8 cellular contexts compared by ENCODE assay signal in genomic region chr17:78745407-78746088, GRCh38. TPM values are rescaled to one million over a fixed set of nuclear protein-coding genes. Genes with fewer than 3 reads are reported as not detected.
DNase-seq lines count a peak whose midpoint lies in the region; ATAC-seq, FAIRE-seq and TF ChIP-seq lines count a peak whose summit lies in the region.

No MANE protein-coding gene starts in this region.

- intact Hi-C loops in OCI-LY7 (cut with micrococcal nuclease; ENCODE audit: unreplicated experiment) (loop anchor here (2.0 to 5.0 kb wide), 3 partner anchors 37 to 248 kb away; partner anchors contain the start of gene USP36), left colon (cut with DNase I, micrococcal nuclease) (no loop called here), testis (cut with DNase I; ENCODE audit: low total_unique reads) (no loop called here)

- no peak overlapping the region for H3K9ac ChIP-seq in astrocyte (ENCODE audit: low read length)

- H3K9me2 ChIP-seq in OCI-LY7 (ENCODE audit: insufficient read depth, low read length) = no peaks in the 10 kb centered on the region

- H2AFZ ChIP-seq in OCI-LY7 (ENCODE audit: low read length) = no peak overlapping the region
- H2AFZ ChIP-seq in astrocyte (ENCODE audit: low read depth, low read length) = no peak overlapping the region

- CTCF ChIA-PET in OCI-LY7 (lab: Charles Lee; ENCODE audit: unreplicated experiment) = no interaction called here

- ATAC-seq in left colon = peak; percentile 19
- ATAC-seq in GM18873 (IDR thresholded peaks at IDR 0.05; ENCODE audit: low FRiP score, unreplicated experiment) = no peak

- H3K9me3 Mint-ChIP-seq in astrocyte (ENCODE audit: unreplicated experiment) = no peaks in the 10 kb centered on the region

- peaks cover 100% of the 10 kb centered on the region for H3K4me1 ChIP-seq in OCI-LY7 (ENCODE audit: insufficient read depth, low read length, poor library complexity, severe bottlenecking)
- H3K4me1 ChIP-seq in astrocyte (ENCODE audit: insufficient read depth, low read length) = no peaks in the 10 kb centered on the region
- no peaks in the 10 kb centered on the region for H3K4me1 ChIP-seq in testis

- no peak for TF ChIP-seq POLR2A in testis (IDR thresholded peaks at IDR 0.05)

- H3K4me2 ChIP-seq in OCI-LY7 (ENCODE audit: low read length) (peak overlapping the region; percentile 27), astrocyte (ENCODE audit: low read length) (no peak overlapping the region)

- TF ChIP-seq CTCF in OCI-LY7 (conservative IDR thresholded peaks at IDR 0.05; ENCODE audit: low read length) = peak; percentile 92
- peak; percentile 38 for TF ChIP-seq CTCF in astrocyte (IDR thresholded peaks at IDR 0.05; ENCODE audit: insufficient read depth, low read depth, low read length)
- TF ChIP-seq CTCF in testis (IDR thresholded peaks at IDR 0.05) = peak; percentile 24 to 66 (median 41)

- H3K4me3 Mint-ChIP-seq in astrocyte (ENCODE audit: unreplicated experiment) = no peak overlapping the region

- no peaks in the 10 kb centered on the region for H3K27me3 ChIP-seq in astrocyte (ENCODE audit: insufficient read depth, low read length)
- H3K27me3 ChIP-seq in testis = no peaks in the 10 kb centered on the region

- DNase-seq in activated CD8-positive, alpha-beta memory T cell treated with anti-CD3 and anti-CD28 coated beads for 24 hours = peak; percentile 69
- no peak for DNase-seq in activated CD8-positive, alpha-beta memory T cell treated with anti-CD3 and anti-CD28 coated beads, Interleukin-2, amount 50 U/mL, for 48 hours
- peak; percentile 70 for DNase-seq in OCI-LY7 (ENCODE audit: low spot score)
- no peak for DNase-seq in astrocyte (ENCODE audit: low read depth)
- DNase-seq in left colon = peak in 1 of 2 donors; percentile 48
- DNase-seq in testis = no peak
- DNase-seq in NCI-H1105 (lab: John Stamatoyannopoulos, UW) = no peak

- H3K27ac ChIP-seq in OCI-LY7 (ENCODE audit: low read depth, low read length, poor library complexity, severe bottlenecking) (no peak overlapping the region), astrocyte (ENCODE audit: low read depth, low read length) (no peak overlapping the region), testis (no peak overlapping the region)

- no TSS peak for BruUV-seq in OCI-LY7 (replicated peaks; lab: Mats Ljungman, UMichigan)

- H3K36me3 Mint-ChIP-seq in astrocyte (ENCODE audit: low read depth, unreplicated experiment) = peaks cover 2% of the 10 kb centered on the region

- H3K9me3 ChIP-seq in OCI-LY7 (ENCODE audit: low read length) (no peaks in the 10 kb centered on the region), astrocyte (ENCODE audit: insufficient read depth, low read depth, low read length) (no peaks in the 10 kb centered on the region), testis (no peaks in the 10 kb centered on the region)

- no peak overlapping the region for H3K27ac Mint-ChIP-seq in astrocyte (ENCODE audit: unreplicated experiment)

- H3K4me1 Mint-ChIP-seq in astrocyte (ENCODE audit: low read depth, unreplicated experiment) = peaks cover 17% of the 10 kb centered on the region

- H3K4me3 ChIP-seq in OCI-LY7 (ENCODE audit: low read depth, low read length, poor library complexity, severe bottlenecking) = no peak overlapping the region
- no peak overlapping the region for H3K4me3 ChIP-seq in astrocyte (ENCODE audit: insufficient read depth, low read depth, low read length)
- no peak overlapping the region for H3K4me3 ChIP-seq in testis

- no peaks in the 10 kb centered on the region for H3K27me3 Mint-ChIP-seq in astrocyte (ENCODE audit: low read depth, unreplicated experiment)

- H3K36me3 ChIP-seq in OCI-LY7 (ENCODE audit: insufficient read depth, low read length) (no peaks in the 10 kb centered on the region), astrocyte (ENCODE audit: insufficient read depth, low read length) (no peaks in the 10 kb centered on the region), testis (ENCODE audit: low read depth, missing control alignments) (no peaks in the 10 kb centered on the region)

- FAIRE-seq in astrocyte (lab: Jason Lieb, UNC) = no peak

- 75 to 77% methylated on average over 12 of the region's 12 CpGs for WGBS in testis, 2 donors

- H3K79me2 ChIP-seq in OCI-LY7 (ENCODE audit: insufficient read depth, low read depth, low read length) = peaks cover 100% of the 10 kb centered on the region
- peaks cover 23% of the 10 kb centered on the region for H3K79me2 ChIP-seq in astrocyte (ENCODE audit: insufficient read depth, low read length)

- POLR2A ChIA-PET in OCI-LY7 (lab: Charles Lee) = interaction anchor here (0.8 kb wide), 1 partner anchor 23 kb away, joined by 3 read pairs; no protein-coding TSS in a partner anchor

- H4K20me1 ChIP-seq in OCI-LY7 (ENCODE audit: insufficient read depth, low read length) = peaks cover 4% of the 10 kb centered on the region; the same call in 1 of the 2 replicates
- peaks cover 25% of the 10 kb centered on the region for H4K20me1 ChIP-seq in astrocyte (ENCODE audit: insufficient read depth, low read length)

RNA-seq across cellular contexts. Expression of gene CYTH1, which starts 36.5 kb away (rescaled TPM):
- total RNA-seq in OCI-LY7 (2014; rRNA removed; shearing (Covaris generic)) = 73.0 and 88.1 TPM in 2 replicates
- 148 and 156 TPM in 2 replicates for total RNA-seq in OCI-LY7 (2022)
- total RNA-seq in astrocyte = 22.4 and 25.0 TPM in 2 replicates
- total RNA-seq in left colon = 10 to 100 TPM; 70.6 to 79.0 TPM
- 10 to 100 TPM; 42.2 to 47.9 TPM for total RNA-seq in testis
- polyA plus RNA-seq in testis (ENCODE audit: insufficient read depth, low read depth, low replicate concordance) = 40.8 TPM

Comparison
In these comparisons a context has a peak if more than half of its experiments do, and no peak if none do; other contexts are left out.
1. DNase-seq: peak in activated CD8-positive, alpha-beta memory T cell treated with anti-CD3 and anti-CD28 coated beads for 24 hours (single experiment) and OCI-LY7 (single experiment); none in activated CD8-positive, alpha-beta memory T cell treated with anti-CD3 and anti-CD28 coated beads, Interleukin-2, amount 50 U/mL, for 48 hours (single experiment), astrocyte (single experiment), testis (single experiment) and NCI-H1105 (single experiment).
2. CTCF ChIP-seq: peak in every context shown above with its lines; median percentile 92 in OCI-LY7; 41 in testis; 38 in astrocyte.